ENCODE assay signal across 8 cellular contexts in genomic region chr2:68751397-68752339, GRCh38. TPM values are rescaled to one million over a fixed set of nuclear protein-coding genes. Genes with fewer than 3 reads are reported as not detected.
DNase-seq lines count a peak whose midpoint lies in the region; ATAC-seq, FAIRE-seq and TF ChIP-seq lines count a peak whose summit lies in the region.

No MANE protein-coding gene starts in this region.

- peak; percentile 91 for ATAC-seq in GM21528 (IDR thresholded peaks at IDR 0.05; ENCODE audit: low FRiP score, unreplicated experiment)
- peak; percentile 93 for ATAC-seq in stimulated activated naive CD8-positive, alpha-beta T cell treated with anti-CD3 and anti-CD28 coated beads, Interleukin-15, amount 100 ng/mL, for 72 hours

- no peaks in the 10 kb centered on the region for H3K9me2 ChIP-seq in neural cell (ENCODE audit: insufficient read depth, low read length)

- no peak overlapping the region for H3K4me3 ChIP-seq in neural cell (ENCODE audit: low read length)

- H3K4me3 Mint-ChIP-seq in stimulated activated naive CD8-positive, alpha-beta T cell treated with anti-CD3 and anti-CD28 coated beads, Interleukin-15, amount 100 ng/mL, for 72 hours = peak overlapping the region; percentile 38 to 66

- H3K4me2 ChIP-seq in neural cell (ENCODE audit: low read length) = no peak overlapping the region

- no peak overlapping the region for H3K27ac ChIP-seq in neural cell (ENCODE audit: low read length)

- peak overlapping the region in 1 of 2 donors; percentile 67 for H3K27ac Mint-ChIP-seq in stimulated activated naive CD8-positive, alpha-beta T cell treated with anti-CD3 and anti-CD28 coated beads, Interleukin-15, amount 100 ng/mL, for 72 hours

- peaks cover 4 to 5% of the 10 kb centered on the region in 2 donors for H3K9me3 Mint-ChIP-seq in stimulated activated naive CD8-positive, alpha-beta T cell treated with anti-CD3 and anti-CD28 coated beads, Interleukin-15, amount 100 ng/mL, for 72 hours

- H3K9me3 ChIP-seq in neural cell (ENCODE audit: low read length) = no peaks in the 10 kb centered on the region

- no peak for TF ChIP-seq EP300 in neural cell (conservative IDR thresholded peaks at IDR 0.05; ENCODE audit: poor library complexity, severe bottlenecking)

- no peak for FAIRE-seq in D721Med (lab: Jason Lieb, UNC)

- TF ChIP-seq RAD21 in neural cell (conservative IDR thresholded peaks at IDR 0.05) = peak; percentile 72

- peaks cover 88% of the 10 kb centered on the region for H3K4me1 Mint-ChIP-seq in stimulated activated naive CD8-positive, alpha-beta T cell treated with anti-CD3 and anti-CD28 coated beads, Interleukin-15, amount 100 ng/mL, for 72 hours

- H3F3A ChIP-seq in neural cell (ENCODE audit: insufficient read depth, low read length, poor library complexity, severe bottlenecking) = no peaks in the 10 kb centered on the region

- H3K36me3 ChIP-seq in neural cell (ENCODE audit: insufficient read depth, low read length) = no peaks in the 10 kb centered on the region

- TF ChIP-seq CTCF in D721Med (IDR thresholded peaks at IDR 0.05; ENCODE audit: insufficient read depth, missing control alignments) = peak; percentile 95
- TF ChIP-seq CTCF in neural cell (IDR thresholded peaks at IDR 0.05; ENCODE audit: poor library complexity, severe bottlenecking) = peak; percentile 84

- DNase-seq in D721Med (ENCODE audit: insufficient read length, low spot score) (peak; percentile 36), KBM-7 (peak; percentile 86), OCI-M1 (lab: John Stamatoyannopoulos, UW) (peak; percentile 89), activated T-cell treated with anti-CD3 and anti-CD28 coated beads for 48 hours (ENCODE audit: low read depth) (peak; percentile 84), fibroblast of gingiva (ENCODE audit: low read depth) (peak; percentile 77)
- peak; percentile 81 to 89 for DNase-seq in stimulated activated naive CD8-positive, alpha-beta T cell treated with anti-CD3 and anti-CD28 coated beads, Interleukin-15, amount 100 ng/mL, for 72 hours

- H3K79me2 ChIP-seq in neural cell (replicated peaks; ENCODE audit: insufficient read depth, low read length) = no peaks in the 10 kb centered on the region

- H4K20me1 ChIP-seq in neural cell (ENCODE audit: insufficient read depth) = no peaks in the 10 kb centered on the region

- no peak overlapping the region for H3K9ac ChIP-seq in neural cell (ENCODE audit: low read length)

- no peaks in the 10 kb centered on the region for H3K27me3 Mint-ChIP-seq in stimulated activated naive CD8-positive, alpha-beta T cell treated with anti-CD3 and anti-CD28 coated beads, Interleukin-15, amount 100 ng/mL, for 72 hours

- in situ Hi-C loops in KBM-7 (cut with MboI; ENCODE audit: low pct_unique_long_range_greater_than_20kb, low sequenced_read_pairs) = no loop called here

- no peaks in the 10 kb centered on the region for H3K27me3 ChIP-seq in neural cell (ENCODE audit: insufficient read depth, low read depth, low read length)

- no peak overlapping the region for H2AFZ ChIP-seq in neural cell (ENCODE audit: low read depth, low read length)

TF ChIP-seq in neural cell, 6 proteins besides CTCF, POLR2A, EP300 and RAD21:
- no peak for TF ChIP-seq EZH2 (IDR thresholded peaks at IDR 0.05; ENCODE audit: borderline replicate concordance, insufficient read depth, low read length, poor library complexity, severe bottlenecking)
- TF ChIP-seq SMC3 (conservative IDR thresholded peaks at IDR 0.05; ENCODE audit: poor library complexity) = peak; percentile 81

RNA-seq across cellular contexts. Expression of gene ARHGAP25, which starts 17.1 kb away (rescaled TPM):
- not detected in 2 replicates for polyA plus RNA-seq in neural cell
- polyA minus RNA-seq in neural cell = 0.73 TPM in 1 of 2 replicates, not detected in the other

Comparison
In these comparisons a context has a peak if more than half of its experiments do, and no peak if none do; other contexts are left out.
1. DNase-seq: peak in every context shown above with its lines; median percentile 89 in OCI-M1; 86 in KBM-7; 85 in stimulated activated naive CD8-positive, alpha-beta T cell treated with anti-CD3 and anti-CD28 coated beads, Interleukin-15, amount 100 ng/mL, for 72 hours; 84 in activated T-cell treated with anti-CD3 and anti-CD28 coated beads for 48 hours; 77 in fibroblast of gingiva; 36 in D721Med.